ENCODE assay signal across 8 cellular contexts in genomic region chr16:54936979-54937672, GRCh38. TPM values are rescaled to one million over a fixed set of nuclear protein-coding genes. Genes with fewer than 3 reads are reported as not detected.
DNase-seq lines count a peak whose midpoint lies in the region; ATAC-seq and TF ChIP-seq lines count a peak whose summit lies in the region.

No MANE protein-coding gene starts in this region.

- H3K36me3 ChIP-seq in HUES48 (ENCODE audit: control insufficient read depth, insufficient read depth, low read length) = no peaks in the 10 kb centered on the region
- H3K36me3 ChIP-seq in gastroesophageal sphincter = no peaks in the 10 kb centered on the region

- POLR2A ChIA-PET in GM10248 (lab: Yijun Ruan, JAX) = interaction anchor here (0.6 kb wide), 1 partner anchor 1135 kb away, joined by 3 read pairs; no protein-coding TSS in a partner anchor

- H3K4me3 ChIP-seq in HUES48 (ENCODE audit: low read depth, low read length) (peak overlapping the region; percentile 64), coronary artery (peak overlapping the region; percentile 66), gastroesophageal sphincter (peak overlapping the region in 1 of 2 donors; percentile 19)

- no peak overlapping the region for H3K9ac ChIP-seq in HUES48 (ENCODE audit: low read depth, low read length)

- H3K9me3 ChIP-seq in HUES48 (ENCODE audit: control insufficient read depth, insufficient read depth, low read length) = no peaks in the 10 kb centered on the region
- H3K9me3 ChIP-seq in gastroesophageal sphincter = peaks cover 0 to 3% (median 0%) of the 10 kb centered on the region in 3 donors

- no peak for ATAC-seq in gastroesophageal sphincter

- peak overlapping the region; percentile 17 for H3K27ac ChIP-seq in HUES48 (ENCODE audit: low read depth, low read length)
- H3K27ac ChIP-seq in coronary artery = no peak overlapping the region
- H3K27ac ChIP-seq in gastroesophageal sphincter = no peak overlapping the region

- CTCF ChIA-PET in GM10248 (lab: Yijun Ruan, JAX) = interaction anchor here (1.0 to 1.4 kb wide), 2 partner anchors 9 to 11 kb away, joined by 3 to 4 read pairs; no protein-coding TSS in a partner anchor

- WGBS in gastroesophageal sphincter (ENCODE audit: low coverage in 1 of 2), 2 donors = 0% methylated on average over 9 of the region's 39 CpGs; no CpG with 5 or more reads in 1 of the 2 donors

- H3K4me1 ChIP-seq in HUES48 (ENCODE audit: control insufficient read depth, insufficient read depth, low read length) (peaks cover 36% of the 10 kb centered on the region), gastroesophageal sphincter (peaks cover 0 to 60% (median 19%) of the 10 kb centered on the region in 3 donors)

- no peak for TF ChIP-seq EP300 in gastroesophageal sphincter (IDR thresholded peaks at IDR 0.05)

- no peak for TF ChIP-seq POLR2A in gastroesophageal sphincter (IDR thresholded peaks at IDR 0.05)

- DNase-seq in AG08395 (ENCODE audit: low spot score) (peak; percentile 73), coronary artery (ENCODE audit: low spot score) (no peak), lung microvascular endothelial cell (ENCODE audit: low read depth in 2 of 2) (peak; percentile 17 to 70), GM10248 (ENCODE audit: extremely low spot score) (no peak), NCI-H1105 treated with DMSO at 0.1 percent for 48 hours (lab: John Stamatoyannopoulos, UW) (no peak), foreskin melanocyte (no peak)

- H3K27me3 ChIP-seq in HUES48 (ENCODE audit: control insufficient read depth, insufficient read depth, low read length) (peaks cover 99% of the 10 kb centered on the region), gastroesophageal sphincter (peaks cover 99% of the 10 kb centered on the region)

- no peak for TF ChIP-seq CTCF in coronary artery (IDR thresholded peaks at IDR 0.05)
- TF ChIP-seq CTCF in gastroesophageal sphincter (IDR thresholded peaks at IDR 0.05) = peak in 1 of 4 experiments; percentile 27
- TF ChIP-seq CTCF in GM10248 (IDR thresholded peaks at IDR 0.05; ENCODE audit: control extremely low read depth, extremely low read depth, low read depth, missing control alignments) = no peak

RNA-seq across cellular contexts. Expression of gene IRX5, which starts 6.5 kb away (rescaled TPM):
- total RNA-seq in lung microvascular endothelial cell (0.20 and 0.65 TPM in 2 replicates), gastroesophageal sphincter (under 1 TPM in 2 of 4 donors, not detected in 2; 0.40 to 0.47 TPM)

Comparison
In these comparisons a context has a peak if more than half of its experiments do, and no peak if none do; other contexts are left out.
1. DNase-seq: peak in AG08395 (single experiment) and lung microvascular endothelial cell (2 of 2); none in coronary artery (single experiment), GM10248 (single experiment), NCI-H1105 treated with DMSO at 0.1 percent for 48 hours (single experiment) and foreskin melanocyte (single experiment).